ENCODE assay signal across 8 cellular contexts in genomic region chr5:178145965-178146820, GRCh38. TPM values are rescaled to one million over a fixed set of nuclear protein-coding genes. Genes with fewer than 3 reads are reported as not detected.
DNase-seq lines count a peak whose midpoint lies in the region; TF ChIP-seq lines count a peak whose summit lies in the region.

No MANE protein-coding gene starts in this region.

- no peaks in the 10 kb centered on the region for H3K4me1 ChIP-seq in BE2C
- no peaks in the 10 kb centered on the region for H3K4me1 ChIP-seq in Loucy (ENCODE audit: insufficient read depth, low read length, poor library complexity, severe bottlenecking)

- H2AFZ ChIP-seq in Loucy (ENCODE audit: low read length) = no peak overlapping the region

- peak; percentile 86 for TF ChIP-seq CTCF in BE2C (IDR thresholded peaks at IDR 0.05; ENCODE audit: low read depth, low read length)
- peak; percentile 62 for TF ChIP-seq CTCF in GM20000 (IDR thresholded peaks at IDR 0.05; ENCODE audit: extremely low read depth, missing control alignments)
- peak; percentile 64 for TF ChIP-seq CTCF in Loucy (conservative IDR thresholded peaks at IDR 0.05; ENCODE audit: low read length)

- H3F3A ChIP-seq in Loucy (ENCODE audit: low read depth) = no peaks in the 10 kb centered on the region

- no peaks in the 10 kb centered on the region for H3K27me3 ChIP-seq in BE2C
- no peaks in the 10 kb centered on the region for H3K27me3 ChIP-seq in Loucy (ENCODE audit: insufficient read depth, low read length, poor library complexity, severe bottlenecking)

- no peak overlapping the region for H3K4me3 ChIP-seq in BE2C (ENCODE audit: low read depth, low read length)
- no peak overlapping the region for H3K4me3 ChIP-seq in Loucy (ENCODE audit: low read length, poor library complexity, severe bottlenecking)

- no peaks in the 10 kb centered on the region for H3K9me2 ChIP-seq in Loucy (replicated peaks; ENCODE audit: low read depth, low read length)

- no peaks in the 10 kb centered on the region for H4K20me1 ChIP-seq in Loucy (ENCODE audit: insufficient read depth, low read length, poor library complexity, severe bottlenecking)

- DNase-seq in BE2C (peak; percentile 82), GM20000 (ENCODE audit: low spot score) (peak; percentile 79), T-helper 1 cell (peak; percentile 52 to 67 (median 64)), amniotic stem cell (lab: John Stamatoyannopoulos, UW) (peak; percentile 5), iris pigment epithelial cell (ENCODE audit: low read depth) (peak; percentile 70), globus pallidus (ENCODE audit: low spot score) (no peak)
- DNase-seq in stimulated activated CD4-positive, alpha-beta T cell treated with anti-CD3 and anti-CD28 coated beads, Interleukin-4, amount 100 ng/mL, for 4 hours = peak; percentile 62 to 65

- H3K9ac ChIP-seq in Loucy (ENCODE audit: low read depth, low read length, poor library complexity, severe bottlenecking) = no peak overlapping the region

- H3K79me2 ChIP-seq in Loucy (ENCODE audit: insufficient read depth, low read length) = 0 out of 2 replicates have a peak, but pooled peaks cover 2% of the 10 kb centered on the region

- peaks cover 88% of the 10 kb centered on the region for H3K36me3 ChIP-seq in BE2C
- peaks cover 17% of the 10 kb centered on the region; the same call in 1 of the 2 replicates for H3K36me3 ChIP-seq in Loucy (ENCODE audit: insufficient read depth, low read length)

- H3K4me2 ChIP-seq in Loucy (ENCODE audit: low read depth, low read length, poor library complexity, severe bottlenecking) = no peak overlapping the region

- H3K9me3 ChIP-seq in BE2C = no peaks in the 10 kb centered on the region
- H3K9me3 ChIP-seq in Loucy (ENCODE audit: insufficient read depth, low read depth, low read length) = no peaks in the 10 kb centered on the region

RNA-seq across cellular contexts. Expression of gene NHP2, which starts 7.5 kb away (rescaled TPM):
- 661 TPM for polyA plus RNA-seq in BE2C (2012; ENCODE audit: insufficient read depth, insufficient read length, low read depth)

RNA-seq across cellular contexts. Expression of gene RMND5B, which starts 15.4 kb away (rescaled TPM):
- 80.6 TPM for polyA plus RNA-seq in BE2C (2012; ENCODE audit: insufficient read depth, insufficient read length, low read depth)

RNA-seq across cellular contexts. Expression of gene N4BP3, which starts 32.9 kb away (rescaled TPM):
- polyA plus RNA-seq in BE2C (2012; ENCODE audit: insufficient read depth, insufficient read length, low read depth) = 9.4 TPM

RNA-seq across cellular contexts. Expression of gene GMCL2, which starts 41.0 kb away (rescaled TPM):
- not detected for polyA plus RNA-seq in BE2C (2012; ENCODE audit: insufficient read depth, insufficient read length, low read depth)

RNA-seq across cellular contexts. Expression of gene HNRNPAB, which starts 58.1 kb away (rescaled TPM):
- 282 TPM for polyA plus RNA-seq in BE2C (2012; ENCODE audit: insufficient read depth, insufficient read length, low read depth)
